Comparison of ENCODE assay signal across 1 cellular context in genomic region chr11:46369458-46370152, GRCh38.
TF ChIP-seq lines count a peak whose summit lies in the region.

No MANE protein-coding gene starts in this region.

TF ChIP-seq in HepG2, 621 proteins besides CTCF, POLR2A, EP300 and RAD21 (continued from another document and continues in another):
- TF ChIP-seq, protein P1, sequence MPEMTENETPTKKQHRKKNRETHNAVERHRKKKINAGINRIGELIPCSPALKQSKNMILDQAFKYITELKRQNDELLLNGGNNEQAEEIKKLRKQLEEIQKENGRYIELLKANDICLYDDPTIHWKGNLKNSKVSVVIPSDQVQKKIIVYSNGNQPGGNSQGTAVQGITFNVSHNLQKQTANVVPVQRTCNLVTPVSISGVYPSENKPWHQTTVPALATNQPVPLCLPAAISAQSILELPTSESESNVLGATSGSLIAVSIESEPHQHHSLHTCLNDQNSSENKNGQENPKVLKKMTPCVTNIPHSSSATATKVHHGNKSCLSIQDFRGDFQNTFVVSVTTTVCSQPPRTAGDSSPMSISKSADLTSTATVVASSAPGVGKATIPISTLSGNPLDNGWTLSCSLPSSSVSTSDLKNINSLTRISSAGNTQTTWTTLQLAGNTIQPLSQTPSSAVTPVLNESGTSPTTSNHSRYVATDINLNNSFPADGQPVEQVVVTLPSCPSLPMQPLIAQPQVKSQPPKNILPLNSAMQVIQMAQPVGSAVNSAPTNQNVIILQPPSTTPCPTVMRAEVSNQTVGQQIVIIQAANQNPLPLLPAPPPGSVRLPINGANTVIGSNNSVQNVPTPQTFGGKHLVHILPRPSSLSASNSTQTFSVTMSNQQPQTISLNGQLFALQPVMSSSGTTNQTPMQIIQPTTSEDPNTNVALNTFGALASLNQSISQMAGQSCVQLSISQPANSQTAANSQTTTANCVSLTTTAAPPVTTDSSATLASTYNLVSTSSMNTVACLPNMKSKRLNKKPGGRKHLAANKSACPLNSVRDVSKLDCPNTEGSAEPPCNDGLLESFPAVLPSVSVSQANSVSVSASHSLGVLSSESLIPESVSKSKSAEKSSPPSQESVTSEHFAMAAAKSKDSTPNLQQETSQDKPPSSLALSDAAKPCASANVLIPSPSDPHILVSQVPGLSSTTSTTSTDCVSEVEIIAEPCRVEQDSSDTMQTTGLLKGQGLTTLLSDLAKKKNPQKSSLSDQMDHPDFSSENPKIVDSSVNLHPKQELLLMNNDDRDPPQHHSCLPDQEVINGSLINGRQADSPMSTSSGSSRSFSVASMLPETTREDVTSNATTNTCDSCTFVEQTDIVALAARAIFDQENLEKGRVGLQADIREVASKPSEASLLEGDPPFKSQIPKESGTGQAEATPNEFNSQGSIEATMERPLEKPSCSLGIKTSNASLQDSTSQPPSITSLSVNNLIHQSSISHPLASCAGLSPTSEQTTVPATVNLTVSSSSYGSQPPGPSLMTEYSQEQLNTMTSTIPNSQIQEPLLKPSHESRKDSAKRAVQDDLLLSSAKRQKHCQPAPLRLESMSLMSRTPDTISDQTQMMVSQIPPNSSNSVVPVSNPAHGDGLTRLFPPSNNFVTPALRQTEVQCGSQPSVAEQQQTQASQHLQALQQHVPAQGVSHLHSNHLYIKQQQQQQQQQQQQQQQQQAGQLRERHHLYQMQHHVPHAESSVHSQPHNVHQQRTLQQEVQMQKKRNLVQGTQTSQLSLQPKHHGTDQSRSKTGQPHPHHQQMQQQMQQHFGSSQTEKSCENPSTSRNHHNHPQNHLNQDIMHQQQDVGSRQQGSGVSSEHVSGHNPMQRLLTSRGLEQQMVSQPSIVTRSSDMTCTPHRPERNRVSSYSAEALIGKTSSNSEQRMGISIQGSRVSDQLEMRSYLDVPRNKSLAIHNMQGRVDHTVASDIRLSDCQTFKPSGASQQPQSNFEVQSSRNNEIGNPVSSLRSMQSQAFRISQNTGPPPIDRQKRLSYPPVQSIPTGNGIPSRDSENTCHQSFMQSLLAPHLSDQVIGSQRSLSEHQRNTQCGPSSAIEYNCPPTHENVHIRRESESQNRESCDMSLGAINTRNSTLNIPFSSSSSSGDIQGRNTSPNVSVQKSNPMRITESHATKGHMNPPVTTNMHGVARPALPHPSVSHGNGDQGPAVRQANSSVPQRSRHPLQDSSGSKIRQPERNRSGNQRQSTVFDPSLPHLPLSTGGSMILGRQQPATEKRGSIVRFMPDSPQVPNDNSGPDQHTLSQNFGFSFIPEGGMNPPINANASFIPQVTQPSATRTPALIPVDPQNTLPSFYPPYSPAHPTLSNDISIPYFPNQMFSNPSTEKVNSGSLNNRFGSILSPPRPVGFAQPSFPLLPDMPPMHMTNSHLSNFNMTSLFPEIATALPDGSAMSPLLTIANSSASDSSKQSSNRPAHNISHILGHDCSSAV (CRISPR knock-in tag; IDR thresholded peaks at IDR 0.05; ENCODE audit: borderline replicate concordance) = no peak
- TF ChIP-seq ZNF713 (CRISPR knock-in tag; IDR thresholded peaks at IDR 0.05) (no peak), AHDC1 (CRISPR knock-in tag; IDR thresholded peaks at IDR 0.05; ENCODE audit: borderline replicate concordance) (no peak), MEIS1 (CRISPR knock-in tag; IDR thresholded peaks at IDR 0.05; ENCODE audit: borderline replicate concordance) (no peak), MIER3 (CRISPR knock-in tag; IDR thresholded peaks at IDR 0.05; ENCODE audit: borderline replicate concordance) (no peak), ATF2 (CRISPR knock-in tag; IDR thresholded peaks at IDR 0.05) (no peak), HNRNPL (IDR thresholded peaks at IDR 0.05; ENCODE audit: low read depth, low read length) (peak; percentile 51; the same call in 1 of the 2 replicates), ZNF33B (CRISPR knock-in tag; IDR thresholded peaks at IDR 0.05) (no peak), ZNF562 (CRISPR knock-in tag; IDR thresholded peaks at IDR 0.05; ENCODE audit: borderline replicate concordance) (no peak), ZNF335 (CRISPR knock-in tag; IDR thresholded peaks at IDR 0.05) (0 out of 2 replicates have a peak, but pooled peaks have one; percentile 28), ZNF251 (CRISPR knock-in tag; IDR thresholded peaks at IDR 0.05) (no peak), KDM3A (CRISPR knock-in tag; IDR thresholded peaks at IDR 0.05; ENCODE audit: low read depth) (no peak), TCF12 (IDR thresholded peaks at IDR 0.05) (no peak), TCF12 (CRISPR knock-in tag; IDR thresholded peaks at IDR 0.05) (no peak), CHCHD3 (CRISPR knock-in tag; IDR thresholded peaks at IDR 0.05) (no peak), NCOA5 (CRISPR knock-in tag; IDR thresholded peaks at IDR 0.05) (no peak), KDM5A (IDR thresholded peaks at IDR 0.05; ENCODE audit: borderline replicate concordance, low read length) (no peak), NONO (IDR thresholded peaks at IDR 0.05) (no peak), NONO (CRISPR knock-in tag; conservative IDR thresholded peaks at IDR 0.05) (no peak), HNRNPLL (IDR thresholded peaks at IDR 0.05; ENCODE audit: low read depth, low read length, poor library complexity, severe bottlenecking) (peak; percentile 64), CSRNP2 (CRISPR knock-in tag; conservative IDR thresholded peaks at IDR 0.05; ENCODE audit: low read depth) (no peak), SMARCE1 (IDR thresholded peaks at IDR 0.05; ENCODE audit: borderline replicate concordance) (no peak), LRRFIP1 (CRISPR knock-in tag; conservative IDR thresholded peaks at IDR 0.05) (no peak), TRIM24 (CRISPR knock-in tag; IDR thresholded peaks at IDR 0.05) (no peak)
- TF ChIP-seq, protein P2, sequence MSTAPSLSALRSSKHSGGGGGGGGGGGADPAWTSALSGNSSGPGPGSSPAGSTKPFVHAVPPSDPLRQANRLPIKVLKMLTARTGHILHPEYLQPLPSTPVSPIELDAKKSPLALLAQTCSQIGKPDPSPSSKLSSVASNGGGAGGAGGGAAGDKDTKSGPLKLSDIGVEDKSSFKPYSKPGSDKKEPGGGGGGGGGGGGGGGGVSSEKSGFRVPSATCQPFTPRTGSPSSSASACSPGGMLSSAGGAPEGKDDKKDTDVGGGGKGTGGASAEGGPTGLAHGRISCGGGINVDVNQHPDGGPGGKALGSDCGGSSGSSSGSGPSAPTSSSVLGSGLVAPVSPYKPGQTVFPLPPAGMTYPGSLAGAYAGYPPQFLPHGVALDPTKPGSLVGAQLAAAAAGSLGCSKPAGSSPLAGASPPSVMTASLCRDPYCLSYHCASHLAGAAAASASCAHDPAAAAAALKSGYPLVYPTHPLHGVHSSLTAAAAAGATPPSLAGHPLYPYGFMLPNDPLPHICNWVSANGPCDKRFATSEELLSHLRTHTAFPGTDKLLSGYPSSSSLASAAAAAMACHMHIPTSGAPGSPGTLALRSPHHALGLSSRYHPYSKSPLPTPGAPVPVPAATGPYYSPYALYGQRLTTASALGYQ (CRISPR knock-in tag; IDR thresholded peaks at IDR 0.05) = no peak
- TF ChIP-seq, protein P3, sequence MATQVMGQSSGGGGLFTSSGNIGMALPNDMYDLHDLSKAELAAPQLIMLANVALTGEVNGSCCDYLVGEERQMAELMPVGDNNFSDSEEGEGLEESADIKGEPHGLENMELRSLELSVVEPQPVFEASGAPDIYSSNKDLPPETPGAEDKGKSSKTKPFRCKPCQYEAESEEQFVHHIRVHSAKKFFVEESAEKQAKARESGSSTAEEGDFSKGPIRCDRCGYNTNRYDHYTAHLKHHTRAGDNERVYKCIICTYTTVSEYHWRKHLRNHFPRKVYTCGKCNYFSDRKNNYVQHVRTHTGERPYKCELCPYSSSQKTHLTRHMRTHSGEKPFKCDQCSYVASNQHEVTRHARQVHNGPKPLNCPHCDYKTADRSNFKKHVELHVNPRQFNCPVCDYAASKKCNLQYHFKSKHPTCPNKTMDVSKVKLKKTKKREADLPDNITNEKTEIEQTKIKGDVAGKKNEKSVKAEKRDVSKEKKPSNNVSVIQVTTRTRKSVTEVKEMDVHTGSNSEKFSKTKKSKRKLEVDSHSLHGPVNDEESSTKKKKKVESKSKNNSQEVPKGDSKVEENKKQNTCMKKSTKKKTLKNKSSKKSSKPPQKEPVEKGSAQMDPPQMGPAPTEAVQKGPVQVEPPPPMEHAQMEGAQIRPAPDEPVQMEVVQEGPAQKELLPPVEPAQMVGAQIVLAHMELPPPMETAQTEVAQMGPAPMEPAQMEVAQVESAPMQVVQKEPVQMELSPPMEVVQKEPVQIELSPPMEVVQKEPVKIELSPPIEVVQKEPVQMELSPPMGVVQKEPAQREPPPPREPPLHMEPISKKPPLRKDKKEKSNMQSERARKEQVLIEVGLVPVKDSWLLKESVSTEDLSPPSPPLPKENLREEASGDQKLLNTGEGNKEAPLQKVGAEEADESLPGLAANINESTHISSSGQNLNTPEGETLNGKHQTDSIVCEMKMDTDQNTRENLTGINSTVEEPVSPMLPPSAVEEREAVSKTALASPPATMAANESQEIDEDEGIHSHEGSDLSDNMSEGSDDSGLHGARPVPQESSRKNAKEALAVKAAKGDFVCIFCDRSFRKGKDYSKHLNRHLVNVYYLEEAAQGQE (IDR thresholded peaks at IDR 0.05; ENCODE audit: borderline replicate concordance in 1 of 2, low read depth in 1 of 2, low read length in 2 of 2) = no peak; a peak in 1 of 4 replicates
